12 cellular contexts compared by ENCODE assay signal in the genomic region with DNA sequence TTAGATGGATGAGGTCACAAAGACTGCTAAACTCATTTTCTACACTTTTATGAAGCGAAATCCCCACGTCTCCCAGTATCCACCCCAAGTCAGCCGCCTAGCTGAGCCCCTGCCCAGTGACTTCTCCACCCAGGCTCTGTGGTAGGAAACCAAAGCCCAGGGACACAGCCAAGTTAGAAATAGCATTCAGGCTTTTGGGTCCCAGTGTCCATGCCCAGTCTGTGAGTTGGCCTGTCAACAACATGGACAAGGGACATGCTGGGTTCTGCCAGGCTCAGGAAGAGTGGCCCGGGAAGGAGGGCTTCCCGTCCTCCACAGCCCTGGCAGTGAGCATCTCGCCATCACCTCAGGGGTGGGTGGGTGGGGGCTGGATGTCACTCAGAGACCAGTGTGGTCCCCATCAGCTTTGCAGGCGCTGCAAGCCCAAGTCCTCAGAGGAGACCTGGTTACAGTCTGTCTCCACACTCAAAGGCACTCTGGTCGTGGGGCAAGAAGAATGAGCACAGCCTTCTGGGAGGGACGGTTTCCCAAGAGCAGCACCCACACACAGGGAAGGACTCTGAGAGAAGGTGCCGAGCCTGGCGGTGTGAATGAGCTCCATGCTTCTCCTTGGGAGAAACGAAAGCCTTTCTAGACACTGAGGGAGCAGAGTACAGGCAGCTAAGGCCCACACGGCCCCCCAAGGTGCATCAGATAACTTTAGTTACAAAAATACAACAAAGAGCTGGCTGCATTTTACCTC.
DNase-seq lines count a peak whose midpoint lies in the region; ATAC-seq and TF ChIP-seq lines count a peak whose summit lies in the region.
"Had no signal": no experiment of that assay in that cellular context is flagged by ENCODE, and none has a peak within 500 bp of the region (broad histone marks: within the 10 kb centered on the region; RNA-seq: fewer than 3 reads in every experiment).

No MANE protein-coding gene starts in this region.

- H3K27ac ChIP-seq in dorsolateral prefrontal cortex (peak overlapping the region; percentile 76 to 99 (median 97)), mesendoderm (ENCODE audit: low read depth, low read length) (no peak overlapping the region), stomach (peak overlapping the region; percentile 24 to 81 (median 63))
- H3K27ac ChIP-seq: BLaER1 had no signal

- H3K36me3 ChIP-seq in mesendoderm (ENCODE audit: control insufficient read depth, insufficient read depth, low read length) (no peaks in the 10 kb centered on the region), stomach (no peaks in the 10 kb centered on the region)
- H3K36me3 ChIP-seq: BLaER1 had no signal

- no peak for TF ChIP-seq CTCF in dorsolateral prefrontal cortex (IDR thresholded peaks at IDR 0.05 in 54 of 56, conservative IDR thresholded peaks at IDR 0.05 in 2 of 56; ENCODE audit: low read depth in 1 of 56, partially characterized antibody in 56 of 56)
- no peak for TF ChIP-seq CTCF in stomach (IDR thresholded peaks at IDR 0.05)

- H3K27me3 ChIP-seq in dorsolateral prefrontal cortex (no peaks in the 10 kb centered on the region), mesendoderm (ENCODE audit: insufficient read depth, low read length, poor library complexity) (no peaks in the 10 kb centered on the region), stomach (no peaks in the 10 kb centered on the region)
- H3K27me3 ChIP-seq: BLaER1 had no signal

- peak overlapping the region; percentile 30 for H2AK5ac ChIP-seq in mesendoderm (ENCODE audit: low read length)

- H3K79me1 ChIP-seq in mesendoderm (ENCODE audit: low read length) = no peaks in the 10 kb centered on the region

- H2BK120ac ChIP-seq in mesendoderm (ENCODE audit: low read depth, low read length) = no peak overlapping the region

- no peak for ATAC-seq in HG03159 (IDR thresholded peaks at IDR 0.05; ENCODE audit: unreplicated experiment)
- ATAC-seq in GM21786 (IDR thresholded peaks at IDR 0.05; ENCODE audit: unreplicated experiment) = no peak

- H3K56ac ChIP-seq in mesendoderm (ENCODE audit: low read length) = no peak overlapping the region

- no peak overlapping the region for H2BK15ac ChIP-seq in mesendoderm (replicated peaks; ENCODE audit: low read depth)

- intact Hi-C loops in dorsolateral prefrontal cortex (cut with DNase I) (loop anchor here in 1 of 2 donors (2.0 to 10.0 kb wide), 2 partner anchors 80 to 162 kb away; no protein-coding TSS in a partner anchor), stomach (cut with DNase I; ENCODE audit: low total_unique reads) (no loop called here)

- no peak overlapping the region for H3K4me2 ChIP-seq in mesendoderm (ENCODE audit: low read length)
- H3K4me2 ChIP-seq: BLaER1 had no signal

- no peak for TF ChIP-seq POLR2A in stomach (IDR thresholded peaks at IDR 0.05)

- no peak overlapping the region for H2BK5ac ChIP-seq in mesendoderm (ENCODE audit: low read length)

- no peak overlapping the region for H4K5ac ChIP-seq in mesendoderm (ENCODE audit: low read length)

- H3K4me1 ChIP-seq in mesendoderm (ENCODE audit: control insufficient read depth, low read depth, low read length) (peaks cover 3% of the 10 kb centered on the region), stomach (peaks cover 12 to 47% (median 32%) of the 10 kb centered on the region in 4 donors)

- peak overlapping the region in 8 of 59 donors; percentile 9 to 50 (median 32) for H3K4me3 ChIP-seq in dorsolateral prefrontal cortex
- no peak overlapping the region for H3K4me3 ChIP-seq in mesendoderm (ENCODE audit: low read length)
- no peak overlapping the region for H3K4me3 ChIP-seq in stomach
- H3K4me3 ChIP-seq: BLaER1 had no signal

- H3K9me3 ChIP-seq in stomach = no peaks in the 10 kb centered on the region
- H3K9me3 ChIP-seq: BLaER1 had no signal

- TF ChIP-seq EP300 in stomach (IDR thresholded peaks at IDR 0.05) = no peak

- H3K79me2 ChIP-seq in mesendoderm (ENCODE audit: control insufficient read depth, insufficient read depth, low read length) = no peaks in the 10 kb centered on the region

- H3K18ac ChIP-seq in mesendoderm (ENCODE audit: low read length) = no peak overlapping the region

- no peak overlapping the region for H3K4ac ChIP-seq in mesendoderm (ENCODE audit: low read depth, low read length)

- H3K23ac ChIP-seq in mesendoderm (ENCODE audit: low read length) = no peak overlapping the region

- peak; percentile 61 for DNase-seq in GM03348 (ENCODE audit: low spot score)
- DNase-seq in dorsolateral prefrontal cortex = no peak
- no peak for DNase-seq in mesendoderm
- DNase-seq in stomach = no peak
- no peak for DNase-seq in NCI-H524 treated with DMSO at 0.1 percent for 48 hours (lab: John Stamatoyannopoulos, UW)
- no peak for DNase-seq in T-helper 1 cell
- DNase-seq: activated B cell treated with CpG ODN at 0.5 μM for 24 hours; effector memory CD4-positive, alpha-beta T cell; foreskin melanocyte had no signal

- H3K9ac ChIP-seq in mesendoderm (ENCODE audit: low read length) = no peak overlapping the region
- H3K9ac ChIP-seq: BLaER1 had no signal

- WGBS in mesendoderm (ENCODE audit: extremely low coverage, insufficient coverage, low lambda C conversion rate) = no CpG with 5 or more reads among the region's 13 CpGs
- WGBS in stomach, 5 donors = 59 to 95% (median 88%) methylated on average over 11 to 13 of the region's 13 CpGs

- no peak overlapping the region for H4K8ac ChIP-seq in mesendoderm (ENCODE audit: low read depth, low read length)
